In genomic region chr6:165486183-165487137, GRCh38 we compare ENCODE assay signal across 20 cellular contexts.
A peak's percentile ranks its signal among the peaks of the same experiment; 100 is the strongest.
DNase-seq lines count a peak whose midpoint lies in the region; ATAC-seq, FAIRE-seq and TF ChIP-seq lines count a peak whose summit lies in the region.
"Had no signal": no experiment of that assay in that cellular context is flagged by ENCODE, and none has a peak within 500 bp of the region (broad histone marks: within the 10 kb centered on the region; RNA-seq: fewer than 3 reads in every experiment).

No MANE protein-coding gene starts in this region.

- CTCF ChIA-PET in GM12878 (lab: Yijun Ruan, JAX): interaction anchor here (1.1 kb wide), 1 partner anchor 48 kb away, joined by 4 read pairs; no protein-coding TSS in a partner anchor

- SMC1A ChIA-PET in GM12878 (lab: Charles Lee; ENCODE audit: uncharacterized antibody, unreplicated experiment): no interaction called here

- intact Hi-C loops in left ventricle myocardium superior (cut with micrococcal nuclease): no loop called here
- intact Hi-C loops in right cardiac atrium (cut with DNase I): no loop called here
- intact Hi-C loops in GM12878 (cut with micrococcal nuclease; ENCODE audit: unreplicated experiment): no loop called here
- intact Hi-C loops in testis (cut with DNase I; ENCODE audit: low total_unique reads): no loop called here

- H3K36me3 ChIP-seq in GM12878 (ENCODE audit: control insufficient read depth in 2 of 2, insufficient read depth in 2 of 2, low read length in 1 of 2): no peaks in the 10 kb centered on the region
- H3K36me3 ChIP-seq in mesendoderm (ENCODE audit: control insufficient read depth, insufficient read depth, low read length): no peaks in the 10 kb centered on the region
- H3K36me3 ChIP-seq in HAP-1 (replicated peaks): no peaks in the 10 kb centered on the region
- no peaks in the 10 kb centered on the region for H3K36me3 ChIP-seq in testis (ENCODE audit: low read depth, missing control alignments)
- H3K36me3 ChIP-seq: adrenal gland; BLaER1 treated with 17β-estradiol and CSF1 and Interleukin-3, amounts not matched to agents 10 nM and 100 nM; left lung had no signal

- RAD21 ChIA-PET in GM12878 (lab: Charles Lee; ENCODE audit: unreplicated experiment): no interaction called here

- no peak overlapping the region for H3K9ac ChIP-seq in GM12878 (ENCODE audit: control insufficient read depth, insufficient read depth, low read length)
- no peak overlapping the region for H3K9ac ChIP-seq in mesendoderm (ENCODE audit: low read length)
- H3K9ac ChIP-seq: BLaER1 treated with 17β-estradiol and CSF1 and Interleukin-3, amounts not matched to agents 10 nM and 100 nM had no signal

- H3K27me3 ChIP-seq in right cardiac atrium (ENCODE audit: control insufficient read depth, insufficient read depth) (no peaks in the 10 kb centered on the region), GM12878 (replicated peaks in 1 of 2; ENCODE audit: control insufficient read depth in 2 of 2, insufficient read depth in 2 of 2, low read length in 1 of 2) (no peaks in the 10 kb centered on the region), mesendoderm (ENCODE audit: insufficient read depth, low read length, poor library complexity) (no peaks in the 10 kb centered on the region), HAP-1 (ENCODE audit: low read depth) (no peaks in the 10 kb centered on the region), testis (no peaks in the 10 kb centered on the region)
- H3K27me3 ChIP-seq: adrenal gland; BLaER1 treated with 17β-estradiol and CSF1 and Interleukin-3, amounts not matched to agents 10 nM and 100 nM; left lung had no signal

- no peak for TF ChIP-seq RAD21 in GM12878 (IDR thresholded peaks at IDR 0.05; ENCODE audit: insufficient read depth, low read depth, low read length)

- peak; percentile 88 for FAIRE-seq in GM12878 (lab: Jason Lieb, UNC)
- FAIRE-seq: D721Med, GM19239 had no signal

- BruUV-seq in GM12878 (replicated peaks; lab: Mats Ljungman, UMichigan): no TSS peak

- no peak overlapping the region for H2BK120ac ChIP-seq in mesendoderm (ENCODE audit: low read depth, low read length)

- H4K8ac ChIP-seq in mesendoderm (ENCODE audit: low read depth, low read length): no peak overlapping the region

- no peak overlapping the region for H3K27ac ChIP-seq in right cardiac atrium (ENCODE audit: low read length)
- H3K27ac ChIP-seq in GM12878 (ENCODE audit: control insufficient read depth, insufficient read depth): no peak overlapping the region
- no peak overlapping the region for H3K27ac ChIP-seq in mesendoderm (ENCODE audit: low read depth, low read length)
- H3K27ac ChIP-seq in testis: no peak overlapping the region
- H3K27ac ChIP-seq: adrenal gland; BLaER1 treated with 17β-estradiol and CSF1 and Interleukin-3, amounts not matched to agents 10 nM and 100 nM; left lung had no signal

- H3K4me3 ChIP-seq in right cardiac atrium (ENCODE audit: low read length): no peak overlapping the region
- no peak overlapping the region for H3K4me3 ChIP-seq in GM12878
- H3K4me3 ChIP-seq in mesendoderm (ENCODE audit: low read length): no peak overlapping the region
- H3K4me3 ChIP-seq in HAP-1: no peak overlapping the region
- no peak overlapping the region for H3K4me3 ChIP-seq in testis
- H3K4me3 ChIP-seq: adrenal gland; BLaER1 treated with 17β-estradiol and CSF1 and Interleukin-3, amounts not matched to agents 10 nM and 100 nM; left lung had no signal

- H3K23ac ChIP-seq in mesendoderm (ENCODE audit: low read length): no peak overlapping the region

- H3K4me2 ChIP-seq in GM12878 (ENCODE audit: control insufficient read depth, insufficient read depth) (no peak overlapping the region), mesendoderm (ENCODE audit: low read length) (no peak overlapping the region)
- H3K4me2 ChIP-seq: BLaER1 treated with 17β-estradiol and CSF1 and Interleukin-3, amounts not matched to agents 10 nM and 100 nM had no signal

- no peak overlapping the region for H3K4ac ChIP-seq in mesendoderm (ENCODE audit: low read depth, low read length)

- DNase-seq in left ventricle myocardium superior: no peak
- no peak for DNase-seq in right cardiac atrium
- peak; percentile 5 for DNase-seq in GM12878 (ENCODE audit: low read depth, low spot score)
- peak; percentile 15 for DNase-seq in mesendoderm
- DNase-seq in NCI-H1048 (lab: John Stamatoyannopoulos, UW): no peak
- DNase-seq in HAP-1 (ENCODE audit: low spot score in 2 of 2): no peak
- DNase-seq in NCI-H2171 (lab: John Stamatoyannopoulos, UW): no peak
- no peak for DNase-seq in testis
- DNase-seq: activated CD8-positive, alpha-beta T cell treated with anti-CD3 and anti-CD28 coated beads for 36 hours; adrenal gland; effector memory CD4-positive, alpha-beta T cell; KG1; left lung; NCI-H187; nucleus accumbens had no signal

- TF ChIP-seq CTCF in GM12878 (IDR thresholded peaks at IDR 0.05 in 2 of 3, conservative IDR thresholded peaks at IDR 0.05 in 1 of 3; ENCODE audit: control insufficient read depth in 2 of 3, extremely low read depth in 1 of 3, insufficient read depth in 1 of 3, low read depth in 3 of 3, low read length in 3 of 3) (no peak), testis (IDR thresholded peaks at IDR 0.05) (no peak)

- no peak overlapping the region for H2BK15ac ChIP-seq in mesendoderm (replicated peaks; ENCODE audit: low read depth)

- no peak overlapping the region for H2BK5ac ChIP-seq in mesendoderm (ENCODE audit: low read length)

- no peak overlapping the region for H2AK5ac ChIP-seq in mesendoderm (ENCODE audit: low read length)

- no peak overlapping the region for H4K5ac ChIP-seq in mesendoderm (ENCODE audit: low read length)

- ATAC-seq in left ventricle myocardium superior (peak; percentile 63), right cardiac atrium (no peak), GM12878 (peak; percentile 87)
- ATAC-seq: activated CD4-positive, CD25-positive, alpha-beta regulatory T cell treated with anti-CD3 and anti-CD28 coated beads, Interleukin-2, amount 50 U/mL, for 24 hours; activated CD8-positive, alpha-beta T cell treated with anti-CD3 and anti-CD28 coated beads for 36 hours; left lung; SK-N-SH treated with all-trans-retinoic acid at 6 μM for 48 hours had no signal

- no peak for TF ChIP-seq EP300 in GM12878 (IDR thresholded peaks at IDR 0.05; ENCODE audit: borderline replicate concordance in 1 of 2, control insufficient read depth in 1 of 2, low read depth in 2 of 2, low read length in 2 of 2)

- no peaks in the 10 kb centered on the region for H3K79me1 ChIP-seq in mesendoderm (ENCODE audit: low read length)

- H3K79me2 ChIP-seq in GM12878 (ENCODE audit: control insufficient read depth, insufficient read depth, low read length): no peaks in the 10 kb centered on the region
- no peaks in the 10 kb centered on the region for H3K79me2 ChIP-seq in mesendoderm (ENCODE audit: control insufficient read depth, insufficient read depth, low read length)

- POLR2A ChIA-PET in GM12878 (lab: Charles Lee): no interaction called here

- WGBS in right cardiac atrium: 56% methylated on average over 22 of the region's 22 CpGs
- WGBS in GM12878 (ENCODE audit: insufficient coverage, insufficient replicate concordance, low lambda C conversion rate, missing lambda C conversion rate): 51% methylated on average over 22 of the region's 22 CpGs
- no CpG with 5 or more reads among the region's 22 CpGs for WGBS in mesendoderm (ENCODE audit: extremely low coverage, insufficient coverage, low lambda C conversion rate)
- 85 to 89% methylated on average over 22 of the region's 22 CpGs for WGBS in testis, 2 donors

- no peaks in the 10 kb centered on the region for H4K20me1 ChIP-seq in GM12878 (ENCODE audit: control insufficient read depth, insufficient read depth)
- H4K20me1 ChIP-seq: BLaER1 treated with 17β-estradiol and CSF1 and Interleukin-3, amounts not matched to agents 10 nM and 100 nM had no signal

- no peaks in the 10 kb centered on the region for H3K4me1 ChIP-seq in right cardiac atrium (ENCODE audit: control insufficient read depth, insufficient read depth, low read length)
- H3K4me1 ChIP-seq in GM12878 (ENCODE audit: control insufficient read depth, insufficient read depth, low read length): no peaks in the 10 kb centered on the region
- H3K4me1 ChIP-seq in mesendoderm (ENCODE audit: control insufficient read depth, low read depth, low read length): no peaks in the 10 kb centered on the region
- H3K4me1 ChIP-seq in HAP-1: no peaks in the 10 kb centered on the region; the same call in 1 of the 2 replicates
- H3K4me1 ChIP-seq in testis: no peaks in the 10 kb centered on the region
- H3K4me1 ChIP-seq: adrenal gland, left lung had no signal

- in situ Hi-C loops in GM12878 (cut with MboI) (no loop called here), HAP-1 (cut with MboI; ENCODE audit: low sequenced_read_pairs) (no loop called here)

- TF ChIP-seq POLR2A in GM12878 (IDR thresholded peaks at IDR 0.05; ENCODE audit: low read depth, low read length): no peak
- TF ChIP-seq POLR2A in testis (IDR thresholded peaks at IDR 0.05): no peak

- no peak overlapping the region for H3K56ac ChIP-seq in mesendoderm (ENCODE audit: low read length)

- H2AFZ ChIP-seq in GM12878 (ENCODE audit: control insufficient read depth, low read depth, low read length): no peak overlapping the region

- H3K9me3 ChIP-seq in right cardiac atrium (ENCODE audit: control insufficient read depth, low read length): no peaks in the 10 kb centered on the region
- no peaks in the 10 kb centered on the region for H3K9me3 ChIP-seq in GM12878 (replicated peaks; ENCODE audit: control insufficient read depth, insufficient read depth, low read length)
- H3K9me3 ChIP-seq in HAP-1: no peaks in the 10 kb centered on the region
- H3K9me3 ChIP-seq in testis: no peaks in the 10 kb centered on the region
- H3K9me3 ChIP-seq: adrenal gland, left lung had no signal

- H3K18ac ChIP-seq in mesendoderm (ENCODE audit: low read length): no peak overlapping the region

TF ChIP-seq in GM12878, 131 proteins besides CTCF, POLR2A, EP300 and RAD21 (continues in another document):
- 0 out of 2 replicates have a peak, but pooled peaks have one; percentile 14 for TF ChIP-seq MTA2 (IDR thresholded peaks at IDR 0.05; ENCODE audit: low read depth)
- TF ChIP-seq POLR2AphosphoS5 (IDR thresholded peaks at IDR 0.05; ENCODE audit: low read length): no peak

Comparison
In these comparisons a context has a peak if more than half of its experiments do, and no peak if none do; other contexts are left out.
1. ATAC-seq: peak in left ventricle myocardium superior (single experiment) and GM12878 (single experiment); none in right cardiac atrium (0 of 2).
2. DNase-seq: peak in GM12878 (single experiment) and mesendoderm (single experiment); none in left ventricle myocardium superior (single experiment), right cardiac atrium (0 of 3), NCI-H1048 (single experiment), HAP-1 (0 of 2), NCI-H2171 (single experiment) and testis (single experiment).